ENCODE assay signal across 1 cellular context in genomic region chr17:79843475-79843916, GRCh38.
TF ChIP-seq lines count a peak whose summit lies in the region.

No MANE protein-coding gene starts in this region.

TF ChIP-seq in A549, 52 proteins besides CTCF, POLR2A, EP300 and RAD21 (continued from another document):
- TF ChIP-seq RFX5 (IDR thresholded peaks at IDR 0.05), result no peak
- no peak for TF ChIP-seq NR3C1 (IDR thresholded peaks at IDR 0.05)
- TF ChIP-seq HOXB13 (CRISPR knock-in tag; IDR thresholded peaks at IDR 0.05; ENCODE audit: low read depth), result no peak
- no peak for TF ChIP-seq TFCP2L1 (CRISPR knock-in tag; IDR thresholded peaks at IDR 0.05)
- TF ChIP-seq JUNB (IDR thresholded peaks at IDR 0.05), result no peak
- no peak for TF ChIP-seq ZSCAN20 (CRISPR knock-in tag; IDR thresholded peaks at IDR 0.05)
- TF ChIP-seq RCOR1 (IDR thresholded peaks at IDR 0.05; ENCODE audit: low read depth, low read length), result no peak
- TF ChIP-seq KDM5A (IDR thresholded peaks at IDR 0.05), result no peak
- TF ChIP-seq BCL3 (IDR thresholded peaks at IDR 0.05), result no peak
- no peak for TF ChIP-seq HES2 (IDR thresholded peaks at IDR 0.05)
- no peak for TF ChIP-seq ELK1 (IDR thresholded peaks at IDR 0.05; ENCODE audit: low read depth, low read length)
- TF ChIP-seq ZC3H11A (IDR thresholded peaks at IDR 0.05), result no peak
